8 cellular contexts compared by ENCODE assay signal in the genomic region with DNA sequence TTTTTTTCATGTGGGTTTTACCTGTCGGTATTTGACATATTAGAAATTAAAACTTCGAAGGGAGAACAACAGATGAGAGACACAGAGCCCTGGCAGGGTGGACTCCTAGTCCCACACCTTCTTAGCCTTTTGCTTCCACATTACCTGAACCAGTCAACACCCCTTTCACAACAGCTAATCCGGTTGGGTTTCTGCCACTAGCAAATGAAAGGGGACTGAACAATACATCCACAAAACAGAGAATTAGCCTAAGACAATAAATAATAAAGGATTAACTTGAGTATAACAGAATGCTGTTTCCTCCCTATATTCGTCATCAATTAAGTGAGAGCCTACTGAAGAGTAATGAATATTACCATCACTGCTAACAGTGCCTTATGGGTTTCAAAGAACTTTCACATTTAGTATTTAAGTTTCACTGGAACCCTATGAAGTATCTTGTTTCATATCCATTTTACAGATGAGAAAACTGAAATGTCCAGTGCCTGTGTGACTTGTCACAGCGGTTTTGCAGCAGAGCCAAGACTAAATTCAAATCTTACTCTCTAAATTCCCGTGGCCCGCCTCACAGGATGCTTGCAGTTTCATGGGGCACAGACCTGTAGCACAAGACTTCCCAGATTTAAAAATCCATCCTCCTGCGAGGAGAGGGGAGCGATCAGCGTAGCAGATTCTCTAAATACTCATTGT. TPM values are rescaled to one million over a fixed set of nuclear protein-coding genes. Genes with fewer than 3 reads are reported as not detected.
DNase-seq lines count a peak whose midpoint lies in the region; ATAC-seq and TF ChIP-seq lines count a peak whose summit lies in the region.

No MANE protein-coding gene starts in this region.

- ATAC-seq in HG03460 (IDR thresholded peaks at IDR 0.05; ENCODE audit: unreplicated experiment) (peak; percentile 1), HG03520 (IDR thresholded peaks at IDR 0.05; ENCODE audit: unreplicated experiment) (no peak), HG03439 (IDR thresholded peaks at IDR 0.05; ENCODE audit: unreplicated experiment) (no peak)

- peaks cover 59% of the 10 kb centered on the region for H3K4me1 Mint-ChIP-seq in brain

- H3K36me3 ChIP-seq in BE2C (no peaks in the 10 kb centered on the region), mucosa of stomach (ENCODE audit: control insufficient read depth, insufficient read depth, low read length) (no peaks in the 10 kb centered on the region)

- peak overlapping the region; percentile 91 to 96 (median 94) for H3K4me3 Mint-ChIP-seq in brain

- H3K9me3 Mint-ChIP-seq in brain, result no peaks in the 10 kb centered on the region

- H3K4me1 ChIP-seq in BE2C, result peaks cover 12% of the 10 kb centered on the region
- peaks cover 5% of the 10 kb centered on the region for H3K4me1 ChIP-seq in mucosa of stomach (ENCODE audit: control insufficient read depth, insufficient read depth, low read length)

- DNase-seq in BE2C, result no peak
- no peak for DNase-seq in NCI-H345 (lab: John Stamatoyannopoulos, UW)
- DNase-seq in Kasumi-1 (lab: John Stamatoyannopoulos, UW), result no peak

- peak overlapping the region; percentile 44 for H3K9ac ChIP-seq in mucosa of stomach (ENCODE audit: low read length)

- TF ChIP-seq CTCF in BE2C (IDR thresholded peaks at IDR 0.05; ENCODE audit: low read depth, low read length) (no peak), brain (conservative IDR thresholded peaks at IDR 0.05) (no peak)

- peak overlapping the region; percentile 88 to 100 (median 99) for H3K27ac Mint-ChIP-seq in brain

- no peaks in the 10 kb centered on the region for H3K9me3 ChIP-seq in BE2C
- H3K9me3 ChIP-seq in mucosa of stomach (ENCODE audit: control insufficient read depth, low read length), result no peaks in the 10 kb centered on the region

- H3K27me3 ChIP-seq in BE2C, result no peaks in the 10 kb centered on the region
- no peaks in the 10 kb centered on the region for H3K27me3 ChIP-seq in mucosa of stomach (ENCODE audit: control insufficient read depth, insufficient read depth, low read length)

- no peaks in the 10 kb centered on the region for H3K36me3 Mint-ChIP-seq in brain

- H3K27me3 Mint-ChIP-seq in brain, result peaks cover 19% of the 10 kb centered on the region

- H3K4me3 ChIP-seq in BE2C (ENCODE audit: low read depth, low read length) (peak overlapping the region; percentile 86), mucosa of stomach (ENCODE audit: low read length) (no peak overlapping the region)

RNA-seq across cellular contexts. Expression of a gene that starts 1.0 kb away (rescaled TPM):
- 5.5 TPM for polyA plus RNA-seq in BE2C (2012; ENCODE audit: insufficient read depth, insufficient read length, low read depth)
- 3.1 TPM for polyA plus RNA-seq in brain (ENCODE audit: insufficient read depth, low read depth, low replicate concordance)

RNA-seq across cellular contexts. Expression of a gene that starts 31.1 kb away (rescaled TPM):
- polyA plus RNA-seq in BE2C (2012; ENCODE audit: insufficient read depth, insufficient read length, low read depth), result 17.8 TPM
- 40.2 TPM for polyA plus RNA-seq in brain (ENCODE audit: insufficient read depth, low read depth, low replicate concordance)
